In genomic region chr22:23534851-23535717, GRCh38 we compare ENCODE assay signal across 1 cellular context.
TF ChIP-seq lines count a peak whose summit lies in the region.

No MANE protein-coding gene starts in this region.

TF ChIP-seq in H1, 55 proteins besides CTCF, POLR2A, EP300 and RAD21 (continued from another document):
- TF ChIP-seq KDM4A (IDR thresholded peaks at IDR 0.05; ENCODE audit: low read depth, low read length, severe bottlenecking), result no peak
